In the genomic region with DNA sequence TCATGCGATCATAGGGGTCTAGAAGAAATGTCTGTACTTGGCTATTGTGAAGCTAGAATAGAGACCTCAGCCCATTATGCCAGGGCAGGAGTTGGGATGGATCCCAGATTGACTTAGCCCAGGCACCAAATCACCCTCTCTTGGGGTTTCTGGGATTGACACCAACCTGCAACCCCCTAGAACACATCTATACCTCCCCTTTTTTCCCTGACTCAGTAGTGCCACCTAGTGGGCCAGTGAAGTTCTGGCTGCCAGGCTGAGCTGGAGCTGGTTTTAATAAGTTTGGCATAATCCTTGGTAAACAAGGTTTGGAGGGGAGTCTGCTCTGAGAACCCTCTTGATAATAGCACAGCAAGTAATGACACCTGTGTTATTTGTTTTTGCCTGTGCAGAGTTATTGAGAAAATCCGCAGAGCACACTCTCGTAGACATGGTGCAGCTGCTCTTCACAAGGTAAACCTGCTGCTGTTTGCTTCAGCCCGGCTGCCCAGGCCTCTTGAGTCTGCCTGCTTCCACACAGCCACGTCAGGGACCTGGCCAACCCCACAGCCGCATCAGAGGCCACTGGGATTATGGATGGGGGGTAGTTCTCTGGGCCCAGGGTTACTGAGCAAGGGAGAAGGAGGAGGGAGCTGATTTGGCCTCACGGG, we compare ENCODE assay signal across 8 cellular contexts. TPM values are rescaled to one million over a fixed set of nuclear protein-coding genes. Genes with fewer than 3 reads are reported as not detected.
DNase-seq lines count a peak whose midpoint lies in the region; ATAC-seq and TF ChIP-seq lines count a peak whose summit lies in the region.

No MANE protein-coding gene starts in this region.

- in situ Hi-C loops in SK-MEL-5 (cut with HindIII; ENCODE audit: low pct_unique_long_range_greater_than_20kb, low sequenced_read_pairs) = no loop called here

- peaks cover 19 to 82% of the 10 kb centered on the region in 2 donors for H3K36me3 ChIP-seq in psoas muscle (ENCODE audit: insufficient read depth in 1 of 2, low read depth in 1 of 2)
- no peaks in the 10 kb centered on the region for H3K36me3 ChIP-seq in uterus

- H3K27ac ChIP-seq in psoas muscle (no peak overlapping the region), uterus (no peak overlapping the region)

- H3K4me3 ChIP-seq in psoas muscle (no peak overlapping the region), uterus (no peak overlapping the region)

- peak; percentile 81 for TF ChIP-seq CTCF in psoas muscle (IDR thresholded peaks at IDR 0.05)
- peak; percentile 71 to 85 (median 76) for TF ChIP-seq CTCF in uterus (IDR thresholded peaks at IDR 0.05)

- WGBS in psoas muscle, 3 donors = 75 to 82% (median 75%) methylated on average over 7 of the region's 7 CpGs

- intact Hi-C loops in psoas muscle (cut with DNase I) (loop anchor here in 1 of 2 donors (2.0 kb wide), 1 partner anchor 123 kb away; no protein-coding TSS in a partner anchor), uterus (cut with DNase I; ENCODE audit: low total_unique reads) (loop anchor here (2.0 kb wide), 1 partner anchor 123 kb away; no protein-coding TSS in a partner anchor)

- no peaks in the 10 kb centered on the region for H3K27me3 ChIP-seq in psoas muscle (ENCODE audit: insufficient read depth in 3 of 3, low read length in 2 of 3)
- no peaks in the 10 kb centered on the region for H3K27me3 ChIP-seq in uterus

- H3K9me3 ChIP-seq in psoas muscle = no peaks in the 10 kb centered on the region
- no peaks in the 10 kb centered on the region for H3K9me3 ChIP-seq in uterus

- DNase-seq in DMS53 treated with DMSO at 0.1 percent for 48 hours (lab: John Stamatoyannopoulos, UW; ENCODE audit: unreplicated experiment) (peak; percentile 93), LoVo (ENCODE audit: low spot score) (peak; percentile 47), SK-MEL-5 (ENCODE audit: low read depth, low spot score) (peak; percentile 74), glomerular visceral epithelial cell (ENCODE audit: extremely low spot score) (peak; percentile 71), psoas muscle (peak; percentile 34 to 64), uterus (peak; percentile 54)
- DNase-seq in activated naive CD4-positive, alpha-beta T cell treated with Interleukin-2 at 50 U/mL for 16 hours = peak; percentile 73

- peaks cover 10% of the 10 kb centered on the region for H3K4me1 ChIP-seq in psoas muscle
- H3K4me1 ChIP-seq in uterus = no peaks in the 10 kb centered on the region

- ATAC-seq in psoas muscle (peak in 3 of 4 donors; percentile 50 to 72 (median 67)), HG03432 (IDR thresholded peaks at IDR 0.05; ENCODE audit: unreplicated experiment) (no peak)

- TF ChIP-seq POLR2A in uterus (IDR thresholded peaks at IDR 0.05) = no peak

RNA-seq across cellular contexts. Expression of a gene that starts 43.3 kb away (rescaled TPM):
- 10.3 and 13.0 TPM in 2 replicates for total RNA-seq in SK-MEL-5 (2014; rRNA removed; shearing (Covaris generic))
- polyA plus RNA-seq in SK-MEL-5 (2015; cell fraction: cytosol; rRNA removed) = 21.1 and 29.2 TPM in 2 replicates
- 28.5 and 59.7 TPM in 2 replicates for polyA plus RNA-seq in SK-MEL-5 (2015; cell fraction: nucleus; rRNA removed)
- total RNA-seq in psoas muscle (10 to 100 TPM; 11.3 to 86.0 (median 12.7) TPM), uterus (10 to 100 TPM in 2 of 4 donors, 1 to 10 TPM in 2; 6.4 to 61.7 (median 10.7) TPM)
- polyA plus RNA-seq in psoas muscle = 10 to 100 TPM in 2 of 3 donors, 1 to 10 TPM in 1; 8.3 to 13.2 (median 10.9) TPM
